Comparison of ENCODE assay signal across 8 cellular contexts in the genomic region with DNA sequence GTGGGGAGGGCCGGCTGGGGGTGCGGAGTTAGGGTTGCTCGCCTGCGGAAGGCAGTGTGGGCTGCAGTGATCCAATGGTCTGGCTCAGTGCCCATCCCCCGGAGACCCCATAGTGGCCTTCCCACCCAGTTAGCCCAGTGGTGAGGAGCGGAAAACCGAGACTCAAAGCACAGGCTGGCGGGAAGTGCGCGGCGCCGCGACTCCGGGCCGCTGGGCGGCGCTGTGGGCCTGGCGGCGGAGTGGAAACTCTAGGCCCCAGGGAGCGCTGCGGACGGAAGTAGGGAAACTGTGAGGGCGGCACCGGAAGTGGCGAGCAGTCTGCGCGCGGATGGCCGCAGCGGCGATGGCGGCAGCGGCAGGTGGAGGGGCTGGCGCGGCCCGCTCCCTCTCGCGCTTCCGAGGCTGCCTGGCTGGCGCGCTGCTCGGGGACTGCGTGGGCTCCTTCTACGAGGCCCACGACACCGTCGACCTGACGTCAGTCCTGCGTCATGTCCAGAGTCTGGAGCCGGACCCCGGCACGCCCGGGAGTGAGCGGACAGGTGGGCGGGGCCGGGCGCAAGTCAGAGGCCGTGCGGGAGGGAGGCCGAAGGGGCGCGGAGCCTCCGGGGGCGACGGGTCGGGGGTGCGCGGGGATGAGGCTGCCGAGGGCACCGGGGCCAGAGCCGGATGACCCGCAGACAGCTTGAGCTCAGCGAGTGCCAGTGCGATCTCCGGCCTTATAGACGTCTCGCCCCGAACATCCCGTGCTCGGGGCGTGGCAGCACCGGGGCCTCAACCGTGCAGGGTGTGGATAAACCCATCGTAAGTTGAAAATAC. TPM values are rescaled to one million over a fixed set of nuclear protein-coding genes. Genes with fewer than 3 reads are reported as not detected.
DNase-seq lines count a peak whose midpoint lies in the region; ATAC-seq and TF ChIP-seq lines count a peak whose summit lies in the region.

Gene ADPRS, plus strand, starts transcription at position 316 of the 816 bp plus-strand sequence. Its CDS starts 13 bp downstream, at position 329.

- H3K9me3 ChIP-seq in spleen, result no peaks in the 10 kb centered on the region

- H3K4me1 ChIP-seq in spleen, result peaks cover 24 to 68% (median 55%) of the 10 kb centered on the region in 6 donors

- peak within 1 kb of the TSS; percentile 88 for H3K27ac Mint-ChIP-seq in activated B cell treated with CpG ODN at 0.5 μM for 24 hours

- TF ChIP-seq POLR2A in GM18951 (IDR thresholded peaks at IDR 0.05; ENCODE audit: extremely low read depth, insufficient read depth, insufficient read length), result peak; percentile 98
- TF ChIP-seq POLR2A in spleen (IDR thresholded peaks at IDR 0.05), result peak; percentile 62 to 86 (median 81)

- peaks cover 17% of the 10 kb centered on the region for H3K4me1 Mint-ChIP-seq in activated B cell treated with CpG ODN at 0.5 μM for 24 hours

- H3K4me3 ChIP-seq in AG10803 (ENCODE audit: low read length) (peak within 1 kb of the TSS; percentile 73), cardiac fibroblast (replicated peaks in 1 of 2; ENCODE audit: low read depth in 2 of 2, low read length in 2 of 2) (peak within 1 kb of the TSS; percentile 88 to 97), spleen (peak within 1 kb of the TSS; percentile 81 to 100 (median 100))

- peak; percentile 91 for DNase-seq in AG10803 (ENCODE audit: low read depth)
- DNase-seq in NCI-H2227 treated with DMSO at 0.1 percent for 48 hours (lab: John Stamatoyannopoulos, UW), result peak; percentile 88
- peak; percentile 90 for DNase-seq in activated B cell treated with CpG ODN at 0.5 μM for 24 hours
- DNase-seq in cardiac fibroblast (ENCODE audit: low read depth in 2 of 2), result peak; percentile 90 to 93
- peak; percentile 90 for DNase-seq in inferior parietal cortex (ENCODE audit: extremely low spot score)
- peak; percentile 98 for DNase-seq in spleen

- H3K36me3 ChIP-seq in spleen, result peaks cover 5 to 35% (median 29%) of the 10 kb centered on the region in 6 donors

- WGBS in spleen, 5 donors, result 0 to 1% (median 1%) methylated on average over 28 to 84 of the region's 84 CpGs

- intact Hi-C loops in activated B cell treated with CpG ODN at 0.5 μM for 24 hours (cut with micrococcal nuclease), result loop anchor here (1.0 to 10.0 kb wide), 5 partner anchors 61 to 298 kb away; partner anchors contain the start of genes AGO1, AGO3 and TRAPPC3
- intact Hi-C loops in spleen (cut with DNase I; ENCODE audit: low total_unique reads), result no loop called here

- peak within 1 kb of the TSS; percentile 89 for H3K4me3 Mint-ChIP-seq in activated B cell treated with CpG ODN at 0.5 μM for 24 hours

- H3K27me3 Mint-ChIP-seq in activated B cell treated with CpG ODN at 0.5 μM for 24 hours, result peaks cover 18% of the 10 kb centered on the region

- H3K27me3 ChIP-seq in spleen (replicated peaks in 1 of 7), result peaks cover 0 to 31% (median 14%) of the 10 kb centered on the region in 7 donors

- H3K27ac ChIP-seq in spleen, result peak within 1 kb of the TSS; percentile 80 to 96 (median 96)

- peak; percentile 73 for TF ChIP-seq CTCF in AG10803 (conservative IDR thresholded peaks at IDR 0.05; ENCODE audit: low read length)
- TF ChIP-seq CTCF in activated B cell treated with CpG ODN at 0.5 μM for 24 hours (IDR thresholded peaks at IDR 0.05), result no peak
- TF ChIP-seq CTCF in cardiac fibroblast (IDR thresholded peaks at IDR 0.05; ENCODE audit: low read depth, low read length), result peak; percentile 66
- TF ChIP-seq CTCF in spleen (IDR thresholded peaks at IDR 0.05 in 8 of 11, conservative IDR thresholded peaks at IDR 0.05 in 3 of 11), result peak; percentile 99 to 100 (median 99)

- H3K36me3 Mint-ChIP-seq in activated B cell treated with CpG ODN at 0.5 μM for 24 hours (ENCODE audit: low read depth), result peaks cover 26% of the 10 kb centered on the region

- ATAC-seq in HG03175 (IDR thresholded peaks at IDR 0.05; ENCODE audit: unreplicated experiment) (peak; percentile 82), activated B cell treated with CpG ODN at 0.5 μM for 24 hours (ENCODE audit: low read depth) (peak; percentile 85)

- CTCF ChIA-PET in activated B cell treated with CpG ODN at 0.5 μM for 24 hours (lab: Charles Lee), result no interaction called here

- no peaks in the 10 kb centered on the region for H3K9me3 Mint-ChIP-seq in activated B cell treated with CpG ODN at 0.5 μM for 24 hours

- in situ Hi-C loops in GM18951 (cut with MboI; ENCODE audit: low sequenced_read_pairs, unreplicated experiment), result no loop called here

- POLR2A ChIA-PET in activated B cell treated with CpG ODN at 0.5 μM for 24 hours (lab: Charles Lee), result interaction anchor here (0.5 to 1.5 kb wide), 2 partner anchors 13 to 158 kb away, joined by 5 to 8 read pairs; partner anchors contain the start of gene AGO3

RNA-seq across cellular contexts. Expression of gene ADPRS, which starts in this region (rescaled TPM):
- 23.0 and 23.9 TPM in 2 replicates for total RNA-seq in activated B cell treated with CpG ODN at 0.5 μM for 24 hours
- 10 to 100 TPM; 21.3 to 44.9 (median 26.6) TPM for total RNA-seq in spleen
- polyA plus RNA-seq in spleen, result 10 to 100 TPM; 21.3 to 34.0 (median 22.2) TPM

Comparison
In these comparisons a context has a peak if more than half of its experiments do, and no peak if none do; other contexts are left out.
1. Peak in every context shown above with its lines: DNase-seq, ATAC-seq, H3K4me3 ChIP-seq and H3K27ac ChIP-seq.